ENCODE assay signal across 12 cellular contexts in genomic region chr10:17510242-17510908, GRCh38. TPM values are rescaled to one million over a fixed set of nuclear protein-coding genes. Genes with fewer than 3 reads are reported as not detected.
DNase-seq lines count a peak whose midpoint lies in the region; ATAC-seq and TF ChIP-seq lines count a peak whose summit lies in the region.
"Had no signal": no experiment of that assay in that cellular context is flagged by ENCODE, and none has a peak within 500 bp of the region (broad histone marks: within the 10 kb centered on the region; RNA-seq: fewer than 3 reads in every experiment).

No MANE protein-coding gene starts in this region.

- H3K36me3 ChIP-seq in GM06990 (ENCODE audit: control insufficient read depth, insufficient read depth, low read length) (no peaks in the 10 kb centered on the region), Panc1 (ENCODE audit: control insufficient read depth, insufficient read depth, low read length) (no peaks in the 10 kb centered on the region), upper lobe of left lung (no peaks in the 10 kb centered on the region), esophagus squamous epithelium (no peaks in the 10 kb centered on the region)

- H3K9me3 ChIP-seq in Panc1 (ENCODE audit: control insufficient read depth, insufficient read depth, low read depth, low read length) (no peaks in the 10 kb centered on the region), upper lobe of left lung (no peaks in the 10 kb centered on the region), esophagus squamous epithelium (no peaks in the 10 kb centered on the region)

- in situ Hi-C loops in Panc1 (cut with HindIII; ENCODE audit: low pct_unique_long_range_greater_than_20kb, low sequenced_read_pairs), result no loop called here

- TF ChIP-seq CTCF in GM06990 (IDR thresholded peaks at IDR 0.05; ENCODE audit: insufficient read depth, low read length, poor library complexity, severe bottlenecking), result no peak
- TF ChIP-seq CTCF in Panc1 (IDR thresholded peaks at IDR 0.05), result no peak
- TF ChIP-seq CTCF in upper lobe of left lung (IDR thresholded peaks at IDR 0.05), result no peak
- TF ChIP-seq CTCF in esophagus squamous epithelium (IDR thresholded peaks at IDR 0.05), result no peak

- CTCF ChIA-PET in Panc1 (lab: Charles Lee), result no interaction called here

- DNase-seq in GM06990 (ENCODE audit: extremely low read depth, insufficient read length) (peak; percentile 41), Panc1 (ENCODE audit: low read depth, low spot score) (no peak), kidney glomerular epithelial cell (lab: John Stamatoyannopoulos, UW) (no peak), upper lobe of left lung (no peak), kidney tubule cell (ENCODE audit: low spot score) (no peak), esophagus squamous epithelium (lab: John Stamatoyannopoulos, UW) (no peak)
- DNase-seq: activated CD8-positive, alpha-beta memory T cell treated with anti-CD3 and anti-CD28 coated beads for 24 hours; NCI-H748 treated with DMSO at 0.1 percent for 48 hours; substantia nigra had no signal

- 67 to 82% methylated on average over 5 of the region's 5 CpGs for WGBS in upper lobe of left lung, 2 donors
- WGBS in esophagus squamous epithelium, 2 donors, result 73 to 80% methylated on average over 3 to 5 of the region's 5 CpGs

- no peak for TF ChIP-seq POLR2A in upper lobe of left lung (IDR thresholded peaks at IDR 0.05)
- TF ChIP-seq POLR2A in esophagus squamous epithelium (IDR thresholded peaks at IDR 0.05), result no peak

- no peak for TF ChIP-seq EP300 in upper lobe of left lung (IDR thresholded peaks at IDR 0.05)

- H3K27me3 ChIP-seq in GM06990 (replicated peaks; ENCODE audit: control insufficient read depth, insufficient read depth, low read length) (no peaks in the 10 kb centered on the region; the same call in 1 of the 2 replicates), Panc1 (ENCODE audit: control insufficient read depth, insufficient read depth, low read length) (no peaks in the 10 kb centered on the region), upper lobe of left lung (no peaks in the 10 kb centered on the region), esophagus squamous epithelium (no peaks in the 10 kb centered on the region)

- no TSS peak for BruUV-seq in Panc1 (replicated peaks; lab: Mats Ljungman, UMichigan)

- H3K4me1 ChIP-seq in Panc1 (ENCODE audit: control insufficient read depth, insufficient read depth, low read length), result peaks cover 25% of the 10 kb centered on the region
- H3K4me1 ChIP-seq in upper lobe of left lung, result peaks cover 0 to 15% (median 11%) of the 10 kb centered on the region in 4 donors
- H3K4me1 ChIP-seq in esophagus squamous epithelium, result peaks cover 0 to 3% (median 0%) of the 10 kb centered on the region in 3 donors

- intact Hi-C loops in Panc1 (cut with micrococcal nuclease; ENCODE audit: unreplicated experiment), result no loop called here
- intact Hi-C loops in esophagus squamous epithelium (cut with DNase I), result no loop called here

- H3K4me3 ChIP-seq in GM06990 (replicated peaks; ENCODE audit: low read depth, low read length) (no peak overlapping the region), Panc1 (ENCODE audit: low read depth in 2 of 2, low read length in 2 of 2) (no peak overlapping the region), upper lobe of left lung (no peak overlapping the region), esophagus squamous epithelium (no peak overlapping the region)

- POLR2A ChIA-PET in Panc1 (lab: Charles Lee), result interaction anchor here (0.6 kb wide), 1 partner anchor 167 kb away, joined by 3 read pairs; no protein-coding TSS in a partner anchor

- peak; percentile 74 for ATAC-seq in GM19455 (IDR thresholded peaks at IDR 0.05; ENCODE audit: unreplicated experiment)
- ATAC-seq in HG03045 (IDR thresholded peaks at IDR 0.05; ENCODE audit: unreplicated experiment), result peak; percentile 75
- no peak for ATAC-seq in Panc1
- ATAC-seq in upper lobe of left lung (ENCODE audit: low FRiP score in 2 of 2), result no peak

- H3K27ac ChIP-seq in Panc1 (ENCODE audit: low read length), result peak overlapping the region; percentile 91
- no peak overlapping the region for H3K27ac ChIP-seq in upper lobe of left lung
- H3K27ac ChIP-seq in esophagus squamous epithelium, result peak overlapping the region in 1 of 4 donors; percentile 29

RNA-seq across cellular contexts. Expression of gene ST8SIA6, which starts 56.0 kb away (rescaled TPM):
- total RNA-seq in Panc1 (2021; ENCODE audit: unreplicated experiment) (0.82 TPM), upper lobe of left lung (10 to 100 TPM in 1 of 6 donors, 1 to 10 TPM in 5; 5.5 to 12.6 (median 7.0) TPM), esophagus squamous epithelium (1 to 10 TPM in 3 of 4 donors, under 1 TPM in 1; 0.53 to 2.3 (median 1.2) TPM)
- 1.2 TPM for polyA plus RNA-seq in Panc1 (2012; ENCODE audit: insufficient read length)
- polyA plus RNA-seq: BJ had no signal

Comparison
In these comparisons a context has a peak if more than half of its experiments do, and no peak if none do; other contexts are left out.
1. ATAC-seq: peak in GM19455 (single experiment) and HG03045 (single experiment); none in Panc1 (single experiment) and upper lobe of left lung (0 of 2).